Comparison of ENCODE assay signal across 20 cellular contexts in genomic region chr18:5476961-5477800, GRCh38.
DNase-seq lines count a peak whose midpoint lies in the region; ATAC-seq, FAIRE-seq and TF ChIP-seq lines count a peak whose summit lies in the region.
"Had no signal": no experiment of that assay in that cellular context is flagged by ENCODE, and none has a peak within 500 bp of the region (broad histone marks: within the 10 kb centered on the region; RNA-seq: fewer than 3 reads in every experiment).

No MANE protein-coding gene starts in this region.

- intact Hi-C loops in dendritic cell treated with granulocyte-macrophage colony-stimulating factor and Interleukin-4, amounts not matched to agents 40 ng/mL and 50 ng/mL, for 4 days (cut with micrococcal nuclease), result loop anchor here (5.0 kb wide), 1 partner anchor 35 kb away; no protein-coding TSS in a partner anchor

- TF ChIP-seq POLR2A in GM18505 (IDR thresholded peaks at IDR 0.05; ENCODE audit: borderline replicate concordance, extremely low read depth, insufficient read depth, insufficient read length), result no peak

- H3K4me3 Mint-ChIP-seq in dendritic cell treated with granulocyte-macrophage colony-stimulating factor and Interleukin-4, amounts not matched to agents 40 ng/mL and 50 ng/mL, for 4 days, result no peak overlapping the region
- no peak overlapping the region for H3K4me3 Mint-ChIP-seq in neural crest cell
- no peak overlapping the region for H3K4me3 Mint-ChIP-seq in T-helper 2 cell treated with Interferon-gamma antibody and Interleukin-4, amounts not matched to agents 5 μg/mL and 100 μg/mL, for 36 hours
- H3K4me3 Mint-ChIP-seq: activated CD4-positive, alpha-beta T cell treated with anti-CD3 and anti-CD28 coated beads, Interleukin-2, amount 10 ng/mL, durations not matched to agents 24 days and 14 days; activated naive CD4-positive, alpha-beta T cell treated with anti-CD3 and anti-CD28 coated beads, Interleukin-2, amount 50 U/mL, for 24 hours; activated T-helper 1 cell treated with anti-CD3 and anti-CD28 coated beads, Interleukin-12 subunit alpha, Interleukin-12 subunit beta, Interleukin-2, Interleukin-4 antibody, amounts not matched to agents 30 ng/mL and 10 ng/mL and 1 ng/mL, durations not matched to agents 14 hours and 24 hours and 36 hours had no signal

- H3K36me3 Mint-ChIP-seq in dendritic cell treated with granulocyte-macrophage colony-stimulating factor and Interleukin-4, amounts not matched to agents 40 ng/mL and 50 ng/mL, for 4 days (ENCODE audit: low read depth), result peaks cover 41% of the 10 kb centered on the region
- no peaks in the 10 kb centered on the region for H3K36me3 Mint-ChIP-seq in neural crest cell (ENCODE audit: low read depth)
- H3K36me3 Mint-ChIP-seq in T-helper 2 cell treated with Interferon-gamma antibody and Interleukin-4, amounts not matched to agents 5 μg/mL and 100 μg/mL, for 36 hours (ENCODE audit: low read depth), result no peaks in the 10 kb centered on the region

- no peaks in the 10 kb centered on the region for H3K27me3 Mint-ChIP-seq in dendritic cell treated with granulocyte-macrophage colony-stimulating factor and Interleukin-4, amounts not matched to agents 40 ng/mL and 50 ng/mL, for 4 days
- H3K27me3 Mint-ChIP-seq in neural crest cell (ENCODE audit: low read depth), result peaks cover 7% of the 10 kb centered on the region
- peaks cover 2% of the 10 kb centered on the region for H3K27me3 Mint-ChIP-seq in T-helper 2 cell treated with Interferon-gamma antibody and Interleukin-4, amounts not matched to agents 5 μg/mL and 100 μg/mL, for 36 hours (ENCODE audit: low read depth)

- TF ChIP-seq CTCF in neural crest cell (conservative IDR thresholded peaks at IDR 0.05) (no peak), D721Med (IDR thresholded peaks at IDR 0.05; ENCODE audit: insufficient read depth, missing control alignments) (no peak)

- ATAC-seq in GM18505 (IDR thresholded peaks at IDR 0.05; ENCODE audit: unreplicated experiment), result no peak
- ATAC-seq in HG03139 (IDR thresholded peaks at IDR 0.05; ENCODE audit: unreplicated experiment), result no peak
- ATAC-seq: gastroesophageal sphincter had no signal

- DNase-seq in DMS114 treated with DMSO at 0.1 percent for 48 hours (lab: John Stamatoyannopoulos, UW; ENCODE audit: unreplicated experiment) (peak; percentile 79), NCI-H345 (lab: John Stamatoyannopoulos, UW) (peak; percentile 71), neural crest cell (ENCODE audit: low read depth, low spot score) (no peak), D721Med (ENCODE audit: insufficient read length, low spot score) (no peak)
- DNase-seq in T-helper 2 cell treated with Interferon-gamma antibody and Interleukin-4, amounts not matched to agents 5 μg/mL and 100 μg/mL, for 36 hours (ENCODE audit: low spot score), result no peak
- DNase-seq: activated CD4-positive, alpha-beta T cell treated with anti-CD3 and anti-CD28 coated beads, Interleukin-2, amount 10 ng/mL, durations not matched to agents 24 days and 14 days; aorta; effector CD8-positive, alpha-beta T cell; GM23248; NCI-H1417 treated with DMSO at 0.1 percent for 48 hours; Peyer's patch; sigmoid colon; T-helper 2 cell had no signal

- peaks cover 37% of the 10 kb centered on the region for H3K4me1 Mint-ChIP-seq in dendritic cell treated with granulocyte-macrophage colony-stimulating factor and Interleukin-4, amounts not matched to agents 40 ng/mL and 50 ng/mL, for 4 days (ENCODE audit: low read depth)
- H3K4me1 Mint-ChIP-seq in neural crest cell, result peaks cover 15% of the 10 kb centered on the region
- peaks cover 1% of the 10 kb centered on the region for H3K4me1 Mint-ChIP-seq in T-helper 2 cell treated with Interferon-gamma antibody and Interleukin-4, amounts not matched to agents 5 μg/mL and 100 μg/mL, for 36 hours (ENCODE audit: low read depth)
- H3K4me1 Mint-ChIP-seq: activated CD4-positive, alpha-beta T cell treated with anti-CD3 and anti-CD28 coated beads, Interleukin-2, amount 10 ng/mL, durations not matched to agents 24 days and 14 days had no signal

- no peak for FAIRE-seq in D721Med (lab: Jason Lieb, UNC)
- FAIRE-seq: keratinocyte had no signal

- H3K27ac Mint-ChIP-seq in dendritic cell treated with granulocyte-macrophage colony-stimulating factor and Interleukin-4, amounts not matched to agents 40 ng/mL and 50 ng/mL, for 4 days, result peak overlapping the region; percentile 25
- H3K27ac Mint-ChIP-seq in neural crest cell (ENCODE audit: unreplicated experiment), result peak overlapping the region; percentile 32
- no peak overlapping the region for H3K27ac Mint-ChIP-seq in T-helper 2 cell treated with Interferon-gamma antibody and Interleukin-4, amounts not matched to agents 5 μg/mL and 100 μg/mL, for 36 hours
- H3K27ac Mint-ChIP-seq: activated CD4-positive, alpha-beta T cell treated with anti-CD3 and anti-CD28 coated beads, Interleukin-2, amount 10 ng/mL, durations not matched to agents 24 days and 14 days; activated naive CD4-positive, alpha-beta T cell treated with anti-CD3 and anti-CD28 coated beads, Interleukin-2, amount 50 U/mL, for 24 hours; activated T-helper 1 cell treated with anti-CD3 and anti-CD28 coated beads, Interleukin-12 subunit alpha, Interleukin-12 subunit beta, Interleukin-2, Interleukin-4 antibody, amounts not matched to agents 30 ng/mL and 10 ng/mL and 1 ng/mL, durations not matched to agents 14 hours and 24 hours and 36 hours had no signal

- peaks cover 7% of the 10 kb centered on the region for H3K9me3 Mint-ChIP-seq in dendritic cell treated with granulocyte-macrophage colony-stimulating factor and Interleukin-4, amounts not matched to agents 40 ng/mL and 50 ng/mL, for 4 days
- no peaks in the 10 kb centered on the region for H3K9me3 Mint-ChIP-seq in neural crest cell
- H3K9me3 Mint-ChIP-seq in T-helper 2 cell treated with Interferon-gamma antibody and Interleukin-4, amounts not matched to agents 5 μg/mL and 100 μg/mL, for 36 hours, result no peaks in the 10 kb centered on the region
- H3K9me3 Mint-ChIP-seq: activated CD4-positive, alpha-beta T cell treated with anti-CD3 and anti-CD28 coated beads, Interleukin-2, amount 10 ng/mL, durations not matched to agents 24 days and 14 days; activated naive CD4-positive, alpha-beta T cell treated with anti-CD3 and anti-CD28 coated beads, Interleukin-2, amount 50 U/mL, for 24 hours; activated T-helper 1 cell treated with anti-CD3 and anti-CD28 coated beads, Interleukin-12 subunit alpha, Interleukin-12 subunit beta, Interleukin-2, Interleukin-4 antibody, amounts not matched to agents 30 ng/mL and 10 ng/mL and 1 ng/mL, durations not matched to agents 14 hours and 24 hours and 36 hours had no signal

Comparison
In these comparisons a context has a peak if more than half of its experiments do, and no peak if none do; other contexts are left out.
1. DNase-seq: peak in DMS114 treated with DMSO at 0.1 percent for 48 hours (single experiment) and NCI-H345 (single experiment); none in neural crest cell (single experiment), T-helper 2 cell treated with Interferon-gamma antibody and Interleukin-4, amounts not matched to agents 5 μg/mL and 100 μg/mL, for 36 hours (single experiment) and D721Med (single experiment).